In genomic region chr9:110767559-110768063, GRCh38 we compare ENCODE assay signal across 16 cellular contexts.
A peak's percentile ranks its signal among the peaks of the same experiment; 100 is the strongest.
DNase-seq lines count a peak whose midpoint lies in the region; ATAC-seq, FAIRE-seq and TF ChIP-seq lines count a peak whose summit lies in the region.
"Had no signal": no experiment of that assay in that cellular context is flagged by ENCODE, and none has a peak within 500 bp of the region (broad histone marks: within the 10 kb centered on the region; RNA-seq: fewer than 3 reads in every experiment).

No MANE protein-coding gene starts in this region.

- no peaks in the 10 kb centered on the region for H4K20me1 ChIP-seq in osteoblast (ENCODE audit: insufficient read depth, low read length)
- no peaks in the 10 kb centered on the region for H4K20me1 ChIP-seq in mammary epithelial cell (ENCODE audit: insufficient read depth, low read length)

- H3K4me3 Mint-ChIP-seq in Calu3 (ENCODE audit: low read depth, unreplicated experiment), result no peak overlapping the region
- H3K4me3 Mint-ChIP-seq: activated T-helper 1 cell treated with anti-CD3 and anti-CD28 coated beads, Interleukin-12 subunit alpha, Interleukin-12 subunit beta, Interleukin-2, Interleukin-4 antibody, amounts not matched to agents 30 ng/mL and 10 ng/mL and 1 ng/mL, durations not matched to agents 14 hours and 24 hours and 36 hours had no signal

- TF ChIP-seq CTCF in osteoblast (IDR thresholded peaks at IDR 0.05; ENCODE audit: extremely low read depth, low read depth, low read length) (no peak), mammary epithelial cell (conservative IDR thresholded peaks at IDR 0.05 in 1 of 2, IDR thresholded peaks at IDR 0.05 in 1 of 2; ENCODE audit: extremely low read depth in 1 of 2, insufficient read depth in 1 of 2, low read depth in 1 of 2, low read length in 2 of 2) (no peak), Calu3 (IDR thresholded peaks at IDR 0.05; ENCODE audit: unreplicated experiment) (no peak)

- H3K36me3 Mint-ChIP-seq in Calu3 (ENCODE audit: insufficient read depth, unreplicated experiment), result no peaks in the 10 kb centered on the region

- no peaks in the 10 kb centered on the region for H3K9me3 Mint-ChIP-seq in Calu3 (ENCODE audit: low read depth, unreplicated experiment)
- H3K9me3 Mint-ChIP-seq: activated T-helper 1 cell treated with anti-CD3 and anti-CD28 coated beads, Interleukin-12 subunit alpha, Interleukin-12 subunit beta, Interleukin-2, Interleukin-4 antibody, amounts not matched to agents 30 ng/mL and 10 ng/mL and 1 ng/mL, durations not matched to agents 14 hours and 24 hours and 36 hours had no signal

- dilution Hi-C loops in mammary epithelial cell (cut with HindIII; ENCODE audit: low sequenced_read_pairs), result no loop called here

- H3K9ac ChIP-seq in mammary epithelial cell (ENCODE audit: insufficient read depth, low read length), result no peak overlapping the region
- H3K9ac ChIP-seq: SK-N-SH had no signal

- H3K36me3 ChIP-seq in osteoblast (ENCODE audit: insufficient read depth, low read length) (no peaks in the 10 kb centered on the region), mammary epithelial cell (ENCODE audit: insufficient read depth, low read length) (no peaks in the 10 kb centered on the region)
- H3K36me3 ChIP-seq: spleen had no signal

- intact Hi-C loops in Right ventricle myocardium inferior (cut with DNase I), result no loop called here
- intact Hi-C loops in cardiac septum (cut with DNase I), result no loop called here
- intact Hi-C loops in mammary epithelial cell (cut with micrococcal nuclease), result no loop called here
- intact Hi-C loops in Calu3 (cut with micrococcal nuclease; ENCODE audit: unreplicated experiment), result no loop called here

- no peaks in the 10 kb centered on the region for H3K9me3 ChIP-seq in osteoblast (ENCODE audit: low read depth, low read length)
- no peaks in the 10 kb centered on the region for H3K9me3 ChIP-seq in mammary epithelial cell (replicated peaks; ENCODE audit: insufficient read depth, low read length)
- H3K9me3 ChIP-seq: SK-N-SH, spleen had no signal

- H2AFZ ChIP-seq in osteoblast (ENCODE audit: low read length) (peak overlapping the region; percentile 82), mammary epithelial cell (ENCODE audit: low read depth, low read length) (no peak overlapping the region)

- no peaks in the 10 kb centered on the region for H3K79me2 ChIP-seq in osteoblast (ENCODE audit: insufficient read depth, low read length)
- no peaks in the 10 kb centered on the region for H3K79me2 ChIP-seq in mammary epithelial cell (ENCODE audit: insufficient read depth, low read length)

- peak; percentile 37 for FAIRE-seq in frontal cortex (lab: Jason Lieb, UNC)

- BruUV-seq in mammary epithelial cell (replicated peaks; lab: Mats Ljungman, UMichigan) (no TSS peak), Calu3 (replicated peaks; lab: Mats Ljungman, UMichigan) (no TSS peak)

- H3K27me3 ChIP-seq in osteoblast (ENCODE audit: insufficient read depth, low read length) (no peaks in the 10 kb centered on the region), mammary epithelial cell (ENCODE audit: insufficient read depth, low read length) (no peaks in the 10 kb centered on the region)
- H3K27me3 ChIP-seq: foreskin keratinocyte, spleen had no signal

- peak overlapping the region; percentile 68 for H3K4me2 ChIP-seq in osteoblast (ENCODE audit: insufficient read depth, low read length)
- H3K4me2 ChIP-seq in mammary epithelial cell (ENCODE audit: insufficient read depth, low read depth, low read length), result no peak overlapping the region
- H3K4me2 ChIP-seq: SK-N-SH had no signal

- in situ Hi-C loops in mammary epithelial cell (cut with MboI; ENCODE audit: low sequenced_read_pairs in 2 of 2), result no loop called here

- H3K4me1 ChIP-seq in osteoblast (ENCODE audit: insufficient read depth, low read length) (peaks cover 22% of the 10 kb centered on the region), mammary epithelial cell (ENCODE audit: insufficient read depth, low read length) (peaks cover 6% of the 10 kb centered on the region)
- H3K4me1 ChIP-seq: foreskin keratinocyte, spleen had no signal

- H3K4me1 Mint-ChIP-seq in Calu3 (ENCODE audit: low read depth, unreplicated experiment), result no peaks in the 10 kb centered on the region

- no peaks in the 10 kb centered on the region for H3K27me3 Mint-ChIP-seq in Calu3 (ENCODE audit: unreplicated experiment)

- CTCF ChIA-PET in mammary epithelial cell (lab: Charles Lee; ENCODE audit: low non-redundant PET) (no interaction called here), Calu3 (lab: Charles Lee) (no interaction called here)

- H3K27ac Mint-ChIP-seq in Calu3 (ENCODE audit: unreplicated experiment), result no peak overlapping the region
- H3K27ac Mint-ChIP-seq: activated T-helper 1 cell treated with anti-CD3 and anti-CD28 coated beads, Interleukin-12 subunit alpha, Interleukin-12 subunit beta, Interleukin-2, Interleukin-4 antibody, amounts not matched to agents 30 ng/mL and 10 ng/mL and 1 ng/mL, durations not matched to agents 14 hours and 24 hours and 36 hours had no signal

- WGBS in mammary epithelial cell (ENCODE audit: low coverage, missing lambda C conversion rate), result 89% methylated on average over 6 of the region's 6 CpGs

- peak overlapping the region; percentile 11 for H3K27ac ChIP-seq in osteoblast (ENCODE audit: low read depth, low read length)
- no peak overlapping the region for H3K27ac ChIP-seq in mammary epithelial cell (ENCODE audit: insufficient read depth, low read depth, low read length)
- H3K27ac ChIP-seq: foreskin keratinocyte, spleen had no signal

- H3K4me3 ChIP-seq in osteoblast (ENCODE audit: insufficient read depth, low read length), result peak overlapping the region; percentile 29
- no peak overlapping the region for H3K4me3 ChIP-seq in mammary epithelial cell (replicated peaks in 1 of 3; ENCODE audit: insufficient read depth in 1 of 3, low read depth in 2 of 3, low read length in 3 of 3)
- H3K4me3 ChIP-seq: spleen had no signal

- peak; percentile 73 for DNase-seq in Right ventricle myocardium inferior (ENCODE audit: missing footprints)
- DNase-seq in cardiac septum (ENCODE audit: low spot score), result no peak
- no peak for DNase-seq in frontal cortex (ENCODE audit: low spot score in 2 of 2)
- no peak for DNase-seq in osteoblast (ENCODE audit: insufficient read length, low spot score, missing footprints)
- no peak for DNase-seq in mammary epithelial cell
- DNase-seq in Calu3, result no peak
- DNase-seq: activated CD4-positive, alpha-beta T cell treated with anti-CD3 and anti-CD28 coated beads for 1 hour; DMS153; foreskin keratinocyte; NCI-H1092; NCI-H526; SK-N-SH; spleen had no signal

- ATAC-seq in Right ventricle myocardium inferior (peak; percentile 98), GM21717 (IDR thresholded peaks at IDR 0.05; ENCODE audit: unreplicated experiment) (no peak)
- no peak for ATAC-seq in activated CD4-positive, CD25-positive, alpha-beta regulatory T cell treated with anti-CD3 and anti-CD28 coated beads, Interleukin-2, amount 50 U/mL, for 24 hours
- ATAC-seq: foreskin keratinocyte had no signal
